Comparison of ENCODE assay signal across 9 cellular contexts in genomic region chr1:202085682-202086373, GRCh38. TPM values are rescaled to one million over a fixed set of nuclear protein-coding genes. Genes with fewer than 3 reads are reported as not detected.
DNase-seq lines count a peak whose midpoint lies in the region; ATAC-seq, FAIRE-seq and TF ChIP-seq lines count a peak whose summit lies in the region.
"Had no signal": no experiment of that assay in that cellular context is flagged by ENCODE, and none has a peak within 500 bp of the region (broad histone marks: within the 10 kb centered on the region; RNA-seq: fewer than 3 reads in every experiment).

No MANE protein-coding gene starts in this region.

- no peaks in the 10 kb centered on the region for H3K9me3 ChIP-seq in H1 (ENCODE audit: insufficient read depth in 2 of 2, low read depth in 1 of 2, low read length in 1 of 2)
- no peaks in the 10 kb centered on the region for H3K9me3 ChIP-seq in mucosa of rectum (ENCODE audit: control insufficient read depth in 2 of 2, low read length in 2 of 2)

- H4K20me1 ChIP-seq in H1 (replicated peaks in 1 of 2; ENCODE audit: control insufficient read depth in 1 of 2, insufficient read depth in 2 of 2, low read length in 2 of 2) = no peaks in the 10 kb centered on the region

- 0 out of 2 replicates have a peak overlapping the region, but pooled peaks have one; percentile 58 for H2AK5ac ChIP-seq in H1 (ENCODE audit: low read depth, low read length)

- TF ChIP-seq RAD21 in H1 (IDR thresholded peaks at IDR 0.05 in 1 of 2, conservative IDR thresholded peaks at IDR 0.05 in 1 of 2; ENCODE audit: low read depth in 2 of 2, low read length in 2 of 2) = no peak

- peak overlapping the region; percentile 99 for H2BK12ac ChIP-seq in H1 (ENCODE audit: low read depth, low read length)

- peak overlapping the region; percentile 21 for H2BK120ac ChIP-seq in H1 (replicated peaks; ENCODE audit: low read depth, low read length)

- no peak overlapping the region for H3K14ac ChIP-seq in H1 (ENCODE audit: insufficient read length)

- H3K4me3 ChIP-seq in H1 (ENCODE audit: extremely low read depth in 1 of 4, insufficient read depth in 2 of 4, low read depth in 3 of 4, low read length in 4 of 4) (peak overlapping the region in 1 of 4 experiments; percentile 35; a peak in 1 of 8 replicates), mucosa of rectum (ENCODE audit: low read length in 2 of 2) (peak overlapping the region in 1 of 2 donors; percentile 33)

- peak overlapping the region; percentile 52 to 54 for H3K4me2 ChIP-seq in H1 (ENCODE audit: insufficient read depth in 1 of 2, low read depth in 2 of 2, low read length in 2 of 2)

- TF ChIP-seq POLR2A in H1 (IDR thresholded peaks at IDR 0.05; ENCODE audit: control extremely low read depth in 1 of 2, low read depth in 2 of 2, low read length in 2 of 2) = no peak

- peak overlapping the region; percentile 50; the same call in 1 of the 2 replicates for H2BK15ac ChIP-seq in H1 (ENCODE audit: low read length)

- H3K4ac ChIP-seq in H1 (replicated peaks; ENCODE audit: insufficient read length, low read depth, low read length) = peak overlapping the region; percentile 62

- H3K27me3 Mint-ChIP-seq in activated naive CD8-positive, alpha-beta T cell treated with anti-CD3 and anti-CD28 coated beads, Interleukin-2, amount 50 U/mL, for 24 hours = no peaks in the 10 kb centered on the region

- no peaks in the 10 kb centered on the region for H3K9me3 Mint-ChIP-seq in activated naive CD8-positive, alpha-beta T cell treated with anti-CD3 and anti-CD28 coated beads, Interleukin-2, amount 50 U/mL, for 24 hours

- H3K36me3 ChIP-seq in H1 (ENCODE audit: control insufficient read depth in 2 of 4, insufficient read depth in 4 of 4, low read length in 3 of 4) = no peaks in the 10 kb centered on the region
- H3K36me3 ChIP-seq in mucosa of rectum (ENCODE audit: control insufficient read depth in 2 of 2, insufficient read depth in 2 of 2, low read length in 2 of 2) = no peaks in the 10 kb centered on the region

- CTCF ChIA-PET in H1 (lab: Charles Lee; ENCODE audit: partially characterized antibody) = interaction anchor here (0.6 to 3.0 kb wide), 10 partner anchors 15 to 86 kb away, joined by 3 to 11 read pairs (median 4); partner anchors contain the start of gene GPR37L1

- no peaks in the 10 kb centered on the region for H3K4me1 Mint-ChIP-seq in activated naive CD8-positive, alpha-beta T cell treated with anti-CD3 and anti-CD28 coated beads, Interleukin-2, amount 50 U/mL, for 24 hours

- H3K79me2 ChIP-seq in H1 (ENCODE audit: control insufficient read depth in 1 of 2, insufficient read depth in 2 of 2, low read length in 2 of 2) = no peaks in the 10 kb centered on the region

- no peak overlapping the region for H3K23ac ChIP-seq in H1 (ENCODE audit: insufficient read length)

- peak overlapping the region; percentile 60; the same call in 1 of the 2 replicates for H4K8ac ChIP-seq in H1 (ENCODE audit: extremely low read depth, insufficient read depth, low read length)

- H2BK20ac ChIP-seq in H1 (ENCODE audit: low read length) = peak overlapping the region; percentile 27

- no peaks in the 10 kb centered on the region for H3K79me1 ChIP-seq in H1 (ENCODE audit: low read depth, low read length)

- no peak for TF ChIP-seq EP300 in H1 (IDR thresholded peaks at IDR 0.05; ENCODE audit: borderline replicate concordance in 1 of 2, low read depth in 2 of 2, low read length in 2 of 2)

- TF ChIP-seq CTCF in H1 (IDR thresholded peaks at IDR 0.05; ENCODE audit: control extremely low read depth in 1 of 3, insufficient read depth in 1 of 3, low read depth in 1 of 3, low read length in 3 of 3) = no peak

- peaks cover 4% of the 10 kb centered on the region; the same call in 1 of the 2 replicates for H3K23me2 ChIP-seq in H1 (ENCODE audit: low read depth, low read length)

- peak overlapping the region; percentile 84 for H3K18ac ChIP-seq in H1 (ENCODE audit: extremely low read depth, low read length)

- H3K9ac ChIP-seq in H1 (replicated peaks in 1 of 4; ENCODE audit: extremely low read depth in 1 of 4, low read depth in 3 of 4, low read length in 3 of 4) (peak overlapping the region in 2 of 4 experiments; percentile 16 to 26; a peak in 3 of 7 replicates), mucosa of rectum (ENCODE audit: low read depth in 1 of 2, low read length in 2 of 2) (peak overlapping the region; percentile 76 to 88)

- POLR2A ChIA-PET in H1 (lab: Charles Lee; ENCODE audit: partially characterized antibody) = interaction anchor here (1.0 to 5.7 kb wide), 8 partner anchors 11 to 77 kb away, joined by 3 to 45 read pairs (median 4); partner anchors contain the start of gene ELF3

- no peak for ATAC-seq in activated naive CD8-positive, alpha-beta T cell treated with anti-CD3 and anti-CD28 coated beads, Interleukin-2, amount 50 U/mL, for 24 hours

- H2AFZ ChIP-seq in H1 (ENCODE audit: low read length) = 0 out of 2 replicates have a peak overlapping the region, but pooled peaks have one; percentile 25

- 45% methylated on average over 7 of the region's 7 CpGs; no CpG with 5 or more reads in 1 of the 2 experiments for WGBS in H1 (ENCODE audit: extremely low coverage in 1 of 2, insufficient coverage in 1 of 2, insufficient read length in 1 of 2, insufficient replicate concordance in 2 of 2, low coverage in 1 of 2, low lambda C conversion rate in 2 of 2, missing lambda C conversion rate in 1 of 2), 2 experiments

- H3K27ac ChIP-seq in H1 (ENCODE audit: low read depth, low read length) (peak overlapping the region; percentile 68; the same call in 1 of the 2 replicates), mucosa of rectum (ENCODE audit: low read depth in 2 of 2, low read length in 2 of 2) (peak overlapping the region; percentile 97 to 99)

- H3K4me1 ChIP-seq in H1 (replicated peaks in 1 of 4; ENCODE audit: control insufficient read depth in 3 of 4, insufficient read depth in 4 of 4, low read length in 3 of 4) = peaks cover 17 to 29% (median 20%) of the 10 kb centered on the region in 4 experiments
- H3K4me1 ChIP-seq in mucosa of rectum (ENCODE audit: control insufficient read depth in 2 of 2, insufficient read depth in 2 of 2, low read length in 2 of 2) = peaks cover 29 to 49% of the 10 kb centered on the region in 2 donors

- peak overlapping the region; percentile 84 for H2BK5ac ChIP-seq in H1 (ENCODE audit: low read depth, low read length)

- peak overlapping the region; percentile 86 for H4K91ac ChIP-seq in H1 (replicated peaks; ENCODE audit: insufficient read length, low read length)

- no peaks in the 10 kb centered on the region for H3K27me3 ChIP-seq in H1 (replicated peaks in 1 of 4; ENCODE audit: control insufficient read depth in 3 of 4, extremely low read depth in 1 of 4, insufficient read depth in 3 of 4, low read length in 3 of 4)
- H3K27me3 ChIP-seq in mucosa of rectum (ENCODE audit: control insufficient read depth in 2 of 2, insufficient read depth in 2 of 2, low read length in 2 of 2) = no peaks in the 10 kb centered on the region

- H4K5ac ChIP-seq in H1 (ENCODE audit: insufficient read length, low read depth, low read length) = peak overlapping the region; percentile 35

- no peak for FAIRE-seq in H1 (lab: Jason Lieb, UNC)

- DNase-seq in COLO668 (lab: John Stamatoyannopoulos, UW; ENCODE audit: unreplicated experiment) = peak; percentile 79
- DNase-seq in NCI-H146 (lab: John Stamatoyannopoulos, UW) = peak; percentile 66
- peak in 1 of 2 experiments; percentile 56 for DNase-seq in H1 (ENCODE audit: low read depth in 1 of 2, low spot score in 2 of 2)
- DNase-seq in SW 1271 (lab: John Stamatoyannopoulos, UW) = no peak
- DNase-seq in activated naive CD4-positive, alpha-beta T cell treated with anti-CD3 and anti-CD28 coated beads, Interleukin-2, amount 50 U/mL, for 16 hours = no peak
- DNase-seq in SK-N-DZ (ENCODE audit: low spot score) = no peak
- no peak for DNase-seq in activated naive CD8-positive, alpha-beta T cell treated with anti-CD3 and anti-CD28 coated beads, Interleukin-2, amount 50 U/mL, for 24 hours
- DNase-seq: DMS 273 treated with DMSO at 0.1 percent for 48 hours had no signal

- no peak overlapping the region for H3K27ac Mint-ChIP-seq in activated naive CD8-positive, alpha-beta T cell treated with anti-CD3 and anti-CD28 coated beads, Interleukin-2, amount 50 U/mL, for 24 hours

- peak overlapping the region; percentile 6 for H3K56ac ChIP-seq in H1 (replicated peaks; ENCODE audit: insufficient read length, low read depth, low read length)

- H3K36me3 Mint-ChIP-seq in activated naive CD8-positive, alpha-beta T cell treated with anti-CD3 and anti-CD28 coated beads, Interleukin-2, amount 50 U/mL, for 24 hours (ENCODE audit: low read depth) = no peaks in the 10 kb centered on the region

- no peak overlapping the region for H3K4me3 Mint-ChIP-seq in activated naive CD8-positive, alpha-beta T cell treated with anti-CD3 and anti-CD28 coated beads, Interleukin-2, amount 50 U/mL, for 24 hours

TF ChIP-seq in H1, 55 proteins besides CTCF, POLR2A, EP300 and RAD21 (continues in another document):
- TF ChIP-seq POU5F1 (IDR thresholded peaks at IDR 0.05; ENCODE audit: low read depth, low read length) = no peak
- peak; percentile 37; the same call in 1 of the 2 replicates for TF ChIP-seq TBP (IDR thresholded peaks at IDR 0.05; ENCODE audit: low read depth, low read length)
- TF ChIP-seq CHD2 (IDR thresholded peaks at IDR 0.05; ENCODE audit: low read length) = no peak

RNA-seq across cellular contexts. Expression of gene GPR37L1, which starts 36.9 kb away (rescaled TPM):
- total RNA-seq in H1 (2021; fragmentation: NEBNext Ultra II Directional; extraction: Animal tissue kit (Norgen Biotek cat#: 25700)) = 0.08 and 0.13 TPM in 2 replicates
- polyA plus RNA-seq in H1 (2011; rRNA removed) = 0.23 and 0.25 TPM in 2 replicates
- 0.16 TPM for polyA plus RNA-seq in H1 (2011; cell fraction: cytosol; rRNA removed)
- polyA plus RNA-seq in H1 (2011; cell fraction: nucleus; rRNA removed) = 0.17 TPM
- 0.18 to 0.20 TPM (median 0.20 TPM) in 4 replicates for polyA plus RNA-seq in H1 (2012, experiment 1 of 2)
- polyA plus RNA-seq in H1 (2012, experiment 2 of 2) = 0.09 TPM
- polyA plus RNA-seq in H1 (2013, experiment 1 of 2) = 0.10 TPM
- 0.15 TPM for polyA plus RNA-seq in H1 (2013, experiment 2 of 2)
- 0.13 and 0.22 TPM in 2 replicates for polyA minus RNA-seq in H1 (2011; rRNA and poly(A)+ RNA removed)
- not detected for polyA minus RNA-seq in H1 (2011; cell fraction: cytosol; rRNA and poly(A)+ RNA removed)
- polyA minus RNA-seq in H1 (2011; cell fraction: nucleus; rRNA and poly(A)+ RNA removed) = 0.50 TPM
- polyA plus RNA-seq in SK-N-DZ (2014; cell fraction: cytosol; rRNA removed) = 0.16 TPM in 1 of 2 replicates, not detected in the other
- polyA plus RNA-seq in SK-N-DZ (2014; cell fraction: nucleus; rRNA removed) = 0.02 and 0.03 TPM in 2 replicates

RNA-seq across cellular contexts. Expression of gene ARL8A, which starts 58.7 kb away (rescaled TPM):
- 58.7 and 59.0 TPM in 2 replicates for total RNA-seq in H1 (2021; fragmentation: NEBNext Ultra II Directional; extraction: Animal tissue kit (Norgen Biotek cat#: 25700))
- 40.3 and 41.7 TPM in 2 replicates for polyA plus RNA-seq in H1 (2011; rRNA removed)
- polyA plus RNA-seq in H1 (2011; cell fraction: cytosol; rRNA removed) = 39.3 TPM
- 35.6 TPM for polyA plus RNA-seq in H1 (2011; cell fraction: nucleus; rRNA removed)
- 35.1 to 57.5 TPM (median 42.3 TPM) in 4 replicates for polyA plus RNA-seq in H1 (2012, experiment 1 of 2)
- 35.7 TPM for polyA plus RNA-seq in H1 (2012, experiment 2 of 2)
- 26.4 TPM for polyA plus RNA-seq in H1 (2013, experiment 1 of 2)
- polyA plus RNA-seq in H1 (2013, experiment 2 of 2) = 26.9 TPM
- polyA minus RNA-seq in H1 (2011; rRNA and poly(A)+ RNA removed) = 20.7 and 22.3 TPM in 2 replicates
- polyA minus RNA-seq in H1 (2011; cell fraction: cytosol; rRNA and poly(A)+ RNA removed) = 23.3 TPM
- 16.2 TPM for polyA minus RNA-seq in H1 (2011; cell fraction: nucleus; rRNA and poly(A)+ RNA removed)
- polyA plus RNA-seq in SK-N-DZ (2014; cell fraction: cytosol; rRNA removed) = 25.0 and 28.8 TPM in 2 replicates
- 23.4 and 24.9 TPM in 2 replicates for polyA plus RNA-seq in SK-N-DZ (2014; cell fraction: nucleus; rRNA removed)

Comparison
In these comparisons a context has a peak if more than half of its experiments do, and no peak if none do; other contexts are left out.
1. DNase-seq: peak in COLO668 (single experiment) and NCI-H146 (single experiment); none in SW 1271 (0 of 2), activated naive CD4-positive, alpha-beta T cell treated with anti-CD3 and anti-CD28 coated beads, Interleukin-2, amount 50 U/mL, for 16 hours (single experiment), SK-N-DZ (single experiment) and activated naive CD8-positive, alpha-beta T cell treated with anti-CD3 and anti-CD28 coated beads, Interleukin-2, amount 50 U/mL, for 24 hours (single experiment).